In the genomic region with DNA sequence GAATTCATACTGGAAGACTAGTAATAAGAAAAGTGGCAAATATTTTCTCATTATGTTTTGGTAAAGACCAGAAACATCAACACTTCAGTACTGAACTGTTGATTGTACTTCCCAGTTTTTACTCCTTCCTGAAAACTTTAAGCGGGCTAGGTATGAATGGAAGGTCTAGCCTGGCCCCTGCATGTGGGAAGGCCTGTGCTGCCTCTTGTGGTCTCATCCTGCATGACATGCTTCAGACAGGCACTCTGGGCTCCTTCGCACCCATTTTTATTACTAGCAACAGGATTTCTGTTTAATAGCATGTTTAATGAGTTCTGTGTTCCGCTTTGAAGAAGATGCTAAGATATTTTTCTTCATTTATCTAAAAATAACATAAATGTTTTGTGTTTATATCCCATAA, we compare ENCODE assay signal across 11 cellular contexts.
DNase-seq lines count a peak whose midpoint lies in the region; ATAC-seq and TF ChIP-seq lines count a peak whose summit lies in the region.
"Had no signal": no experiment of that assay in that cellular context is flagged by ENCODE, and none has a peak within 500 bp of the region (broad histone marks: within the 10 kb centered on the region; RNA-seq: fewer than 3 reads in every experiment).

No MANE protein-coding gene starts in this region.

- no peak overlapping the region for H3K27ac Mint-ChIP-seq in endothelial cell (ENCODE audit: unreplicated experiment)
- H3K27ac Mint-ChIP-seq: activated naive CD8-positive, alpha-beta T cell treated with anti-CD3 and anti-CD28 coated beads, Interleukin-2, amount 10 ng/mL, durations not matched to agents 7 days and 5 days had no signal

- H3K4me1 Mint-ChIP-seq in endothelial cell (ENCODE audit: unreplicated experiment): no peaks in the 10 kb centered on the region
- H3K4me1 Mint-ChIP-seq: activated naive CD8-positive, alpha-beta T cell treated with anti-CD3 and anti-CD28 coated beads, Interleukin-2, amount 10 ng/mL, durations not matched to agents 7 days and 5 days had no signal

- H3K27me3 Mint-ChIP-seq in endothelial cell (ENCODE audit: unreplicated experiment): no peaks in the 10 kb centered on the region

- TF ChIP-seq CTCF in LNCAP (IDR thresholded peaks at IDR 0.05): peak; percentile 44
- TF ChIP-seq CTCF in endothelial cell (IDR thresholded peaks at IDR 0.05; ENCODE audit: unreplicated experiment): peak; percentile 67
- TF ChIP-seq CTCF in smooth muscle cell (IDR thresholded peaks at IDR 0.05; ENCODE audit: borderline replicate concordance, insufficient read depth, poor library complexity, severe bottlenecking): peak; percentile 24

- H3K4me2 ChIP-seq in smooth muscle cell: no peak overlapping the region

- H3K36me3 ChIP-seq in smooth muscle cell (ENCODE audit: low read depth): no peaks in the 10 kb centered on the region

- H3K27me3 ChIP-seq in smooth muscle cell (ENCODE audit: low read depth): no peaks in the 10 kb centered on the region

- no peak overlapping the region for H3K4me3 ChIP-seq in smooth muscle cell

- H3K4me1 ChIP-seq in smooth muscle cell (ENCODE audit: low read depth): no peaks in the 10 kb centered on the region

- ATAC-seq in GM18873 (IDR thresholded peaks at IDR 0.05; ENCODE audit: low FRiP score, unreplicated experiment): no peak

- H3K27ac ChIP-seq in smooth muscle cell (ENCODE audit: low read depth): no peak overlapping the region

- H3K4me3 Mint-ChIP-seq in endothelial cell (ENCODE audit: unreplicated experiment): no peak overlapping the region
- H3K4me3 Mint-ChIP-seq: activated naive CD8-positive, alpha-beta T cell treated with anti-CD3 and anti-CD28 coated beads, Interleukin-2, amount 10 ng/mL, durations not matched to agents 7 days and 5 days had no signal

- no peaks in the 10 kb centered on the region for H3K9me3 ChIP-seq in smooth muscle cell (replicated peaks; ENCODE audit: low read depth)

- no peaks in the 10 kb centered on the region for H3K79me2 ChIP-seq in smooth muscle cell (ENCODE audit: low read depth)

- H3K9me3 Mint-ChIP-seq in endothelial cell (ENCODE audit: unreplicated experiment): no peaks in the 10 kb centered on the region
- H3K9me3 Mint-ChIP-seq: activated naive CD8-positive, alpha-beta T cell treated with anti-CD3 and anti-CD28 coated beads, Interleukin-2, amount 10 ng/mL, durations not matched to agents 7 days and 5 days had no signal

- H3F3A ChIP-seq in smooth muscle cell (ENCODE audit: low read depth): no peaks in the 10 kb centered on the region

- WGBS in smooth muscle cell (ENCODE audit: low lambda C conversion rate): 77% methylated on average over 3 of the region's 3 CpGs

- no peak overlapping the region for H3K9ac ChIP-seq in smooth muscle cell (ENCODE audit: low read depth)

- no peaks in the 10 kb centered on the region for H3K36me3 Mint-ChIP-seq in endothelial cell (ENCODE audit: low read depth, unreplicated experiment)
- H3K36me3 Mint-ChIP-seq: activated naive CD8-positive, alpha-beta T cell treated with anti-CD3 and anti-CD28 coated beads, Interleukin-2, amount 10 ng/mL, durations not matched to agents 7 days and 5 days had no signal

- no peaks in the 10 kb centered on the region for H4K20me1 ChIP-seq in smooth muscle cell (ENCODE audit: low read depth)

- no peak overlapping the region for H2AFZ ChIP-seq in smooth muscle cell (ENCODE audit: low read depth)

- peak; percentile 6 for DNase-seq in SIG-M5 treated with dmso at 0.1 percent for 504 hours (lab: John Stamatoyannopoulos, UW; ENCODE audit: unreplicated experiment)
- DNase-seq in SIG-M5 (lab: John Stamatoyannopoulos, UW): no peak
- DNase-seq in endothelial cell (ENCODE audit: low spot score): peak; percentile 53
- DNase-seq in smooth muscle cell (lab: John Stamatoyannopoulos, UW; ENCODE audit: unreplicated experiment): no peak
- no peak for DNase-seq in GM19240 (ENCODE audit: insufficient read length, low spot score)
- DNase-seq in activated T-cell treated with anti-CD3 and anti-CD28 coated beads, Interleukin-2, amount 50 U/mL, for 1 hour: no peak
- DNase-seq: activated naive CD8-positive, alpha-beta T cell treated with anti-CD3 and anti-CD28 coated beads, Interleukin-2, amount 10 ng/mL, durations not matched to agents 7 days and 5 days; kidney glomerular epithelial cell; stimulated activated CD4-positive, alpha-beta T cell treated with anti-CD3 and anti-CD28 coated beads, Interleukin-2, amount 100 ng/mL, for 48 hours had no signal

Comparison
In these comparisons a context has a peak if more than half of its experiments do, and no peak if none do; other contexts are left out.
1. DNase-seq: peak in SIG-M5 treated with dmso at 0.1 percent for 504 hours (single experiment) and endothelial cell (single experiment); none in SIG-M5 (single experiment), smooth muscle cell (single experiment), GM19240 (single experiment) and activated T-cell treated with anti-CD3 and anti-CD28 coated beads, Interleukin-2, amount 50 U/mL, for 1 hour (single experiment).
2. Peak in every context shown above with its lines, with median percentiles within 50 percentile points of each other: CTCF ChIP-seq.